ENCODE assay signal across 9 cellular contexts in genomic region chr14:67722293-67722692, GRCh38. TPM values are rescaled to one million over a fixed set of nuclear protein-coding genes. Genes with fewer than 3 reads are reported as not detected.
A peak's percentile ranks its signal among the peaks of the same experiment; 100 is the strongest.
DNase-seq lines count a peak whose midpoint lies in the region; ATAC-seq and TF ChIP-seq lines count a peak whose summit lies in the region.
"Had no signal": no experiment of that assay in that cellular context is flagged by ENCODE, and none has a peak within 500 bp of the region (broad histone marks: within the 10 kb centered on the region; RNA-seq: fewer than 3 reads in every experiment).

No MANE protein-coding gene starts in this region.

- H3K4me3 Mint-ChIP-seq in activated CD8-positive, alpha-beta T cell treated with anti-CD3 and anti-CD28 coated beads, Interleukin-2, amount 10 ng/mL, durations not matched to agents 7 days and 5 days, result no peak overlapping the region

- peaks cover 25% of the 10 kb centered on the region for H3K27me3 Mint-ChIP-seq in activated CD8-positive, alpha-beta T cell treated with anti-CD3 and anti-CD28 coated beads, Interleukin-2, amount 10 ng/mL, durations not matched to agents 7 days and 5 days (ENCODE audit: low read depth)

- no peak overlapping the region for H3K4me3 ChIP-seq in ovary

- no peak for TF ChIP-seq POLR2A in ovary (IDR thresholded peaks at IDR 0.05)

- H3K36me3 ChIP-seq in ovary, result no peaks in the 10 kb centered on the region

- no peak for TF ChIP-seq CTCF in ovary (IDR thresholded peaks at IDR 0.05)

- ATAC-seq in activated CD8-positive, alpha-beta T cell treated with anti-CD3 and anti-CD28 coated beads, Interleukin-2, amount 10 ng/mL, durations not matched to agents 7 days and 5 days, result no peak
- ATAC-seq in GM19023 (IDR thresholded peaks at IDR 0.05; ENCODE audit: unreplicated experiment), result no peak
- ATAC-seq in GM18873 (IDR thresholded peaks at IDR 0.05; ENCODE audit: low FRiP score, unreplicated experiment), result no peak

- TF ChIP-seq EP300 in ovary (IDR thresholded peaks at IDR 0.05), result no peak

- no peak overlapping the region for H3K27ac Mint-ChIP-seq in activated CD8-positive, alpha-beta T cell treated with anti-CD3 and anti-CD28 coated beads, Interleukin-2, amount 10 ng/mL, durations not matched to agents 7 days and 5 days

- DNase-seq in EH (ENCODE audit: low read depth) (peak; percentile 43), NCI-H524 treated with DMSO at 0.1 percent for 48 hours (lab: John Stamatoyannopoulos, UW) (peak; percentile 17), fibroblast of the conjunctiva (ENCODE audit: low read depth) (peak; percentile 43), ovary (peak; percentile 57 to 80 (median 67))
- DNase-seq in activated CD8-positive, alpha-beta T cell treated with anti-CD3 and anti-CD28 coated beads, Interleukin-2, amount 10 ng/mL, durations not matched to agents 7 days and 5 days, result no peak
- no peak for DNase-seq in activated CD4-positive, alpha-beta T cell treated with anti-CD3 and anti-CD28 coated beads, Interleukin-2, amount 50 U/mL, for 48 hours
- DNase-seq: SW 1271 had no signal

- WGBS in ovary, 3 donors, result 0 to 3% (median 2%) methylated on average over 3 of the region's 3 CpGs

- POLR2A ChIA-PET in activated CD8-positive, alpha-beta T cell treated with anti-CD3 and anti-CD28 coated beads, Interleukin-2, amount 10 ng/mL, durations not matched to agents 7 days and 5 days (lab: Charles Lee), result interaction anchor here (1.0 kb wide), 1 partner anchor 14 kb away, joined by 3 read pairs; no protein-coding TSS in a partner anchor

- peaks cover 2% of the 10 kb centered on the region for H3K4me1 ChIP-seq in ovary (ENCODE audit: insufficient read depth)

- peaks cover 9% of the 10 kb centered on the region for H3K4me1 Mint-ChIP-seq in activated CD8-positive, alpha-beta T cell treated with anti-CD3 and anti-CD28 coated beads, Interleukin-2, amount 10 ng/mL, durations not matched to agents 7 days and 5 days (ENCODE audit: low read depth)

- intact Hi-C loops in ovary (cut with DNase I), result no loop called here

- H3K9me3 ChIP-seq in ovary, result no peaks in the 10 kb centered on the region

- no peaks in the 10 kb centered on the region for H3K9me3 Mint-ChIP-seq in activated CD8-positive, alpha-beta T cell treated with anti-CD3 and anti-CD28 coated beads, Interleukin-2, amount 10 ng/mL, durations not matched to agents 7 days and 5 days (ENCODE audit: insufficient read depth)

- H3K27me3 ChIP-seq in ovary, result no peaks in the 10 kb centered on the region

- CTCF ChIA-PET in activated CD8-positive, alpha-beta T cell treated with anti-CD3 and anti-CD28 coated beads, Interleukin-2, amount 10 ng/mL, durations not matched to agents 7 days and 5 days (lab: Charles Lee), result interaction anchor here (2.1 kb wide), 1 partner anchor 18 kb away, joined by 8 read pairs; no protein-coding TSS in a partner anchor

- H3K27ac ChIP-seq in ovary, result no peak overlapping the region

- no peaks in the 10 kb centered on the region for H3K36me3 Mint-ChIP-seq in activated CD8-positive, alpha-beta T cell treated with anti-CD3 and anti-CD28 coated beads, Interleukin-2, amount 10 ng/mL, durations not matched to agents 7 days and 5 days (ENCODE audit: low read depth)

RNA-seq across cellular contexts. Expression of gene RDH12, which starts 20.6 kb away (rescaled TPM):
- under 1 TPM in 1 of 7 donors, not detected in 6; 0.30 TPM for total RNA-seq in ovary
- polyA plus RNA-seq in ovary, result under 1 TPM in 1 of 2 donors, not detected in 1; 0.10 TPM
- not detected for total RNA-seq in activated CD8-positive, alpha-beta T cell treated with anti-CD3 and anti-CD28 coated beads, Interleukin-2, amount 10 ng/mL, durations not matched to agents 7 days and 5 days

RNA-seq across cellular contexts. Expression of gene RDH11, which starts 26.7 kb away (rescaled TPM):
- total RNA-seq in ovary, result 10 to 100 TPM; 30.3 to 46.9 (median 36.6) TPM
- polyA plus RNA-seq in ovary, result 10 to 100 TPM; 32.7 to 90.0 TPM
- 10 to 100 TPM; 48.8 to 57.1 TPM for total RNA-seq in activated CD8-positive, alpha-beta T cell treated with anti-CD3 and anti-CD28 coated beads, Interleukin-2, amount 10 ng/mL, durations not matched to agents 7 days and 5 days

RNA-seq across cellular contexts. Expression of gene VTI1B, which starts 47.9 kb away (rescaled TPM):
- total RNA-seq in ovary, result 10 to 100 TPM; 34.6 to 76.5 (median 64.7) TPM
- 10 to 100 TPM; 41.6 to 93.1 TPM for polyA plus RNA-seq in ovary
- total RNA-seq in activated CD8-positive, alpha-beta T cell treated with anti-CD3 and anti-CD28 coated beads, Interleukin-2, amount 10 ng/mL, durations not matched to agents 7 days and 5 days, result 10 to 100 TPM; 69.6 to 70.6 TPM

Comparison
In these comparisons a context has a peak if more than half of its experiments do, and no peak if none do; other contexts are left out.
1. DNase-seq: peak in EH (single experiment), NCI-H524 treated with DMSO at 0.1 percent for 48 hours (single experiment), fibroblast of the conjunctiva (single experiment) and ovary (5 of 5); none in activated CD8-positive, alpha-beta T cell treated with anti-CD3 and anti-CD28 coated beads, Interleukin-2, amount 10 ng/mL, durations not matched to agents 7 days and 5 days (single experiment) and activated CD4-positive, alpha-beta T cell treated with anti-CD3 and anti-CD28 coated beads, Interleukin-2, amount 50 U/mL, for 48 hours (0 of 2).